ENCODE assay signal across 32 cellular contexts in the genomic region with DNA sequence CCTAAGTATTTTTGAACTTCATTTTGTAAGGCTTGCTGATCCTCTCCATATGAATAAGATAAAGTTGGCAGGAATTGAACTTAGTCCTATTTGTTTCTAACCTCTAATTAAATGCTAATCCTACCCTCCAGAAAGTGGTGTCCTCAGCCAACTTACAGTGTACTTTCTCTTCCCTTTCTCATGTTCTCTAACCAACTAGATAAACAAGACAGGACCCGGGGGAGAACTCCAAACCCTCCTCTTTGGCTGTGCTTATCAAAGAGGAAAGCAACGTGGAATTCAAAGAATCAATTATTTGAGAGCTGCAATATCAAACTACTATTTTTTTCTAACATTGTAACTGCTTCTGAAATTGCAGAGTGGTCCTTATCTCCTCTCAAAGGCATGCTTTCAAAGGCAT. TPM values are rescaled to one million over a fixed set of nuclear protein-coding genes. Genes with fewer than 3 reads are reported as not detected.
"Had no signal": no experiment of that assay in that cellular context is flagged by ENCODE, and none has a peak within 500 bp of the region (broad histone marks: within the 10 kb centered on the region; RNA-seq: fewer than 3 reads in every experiment).

No MANE protein-coding gene starts in this region.

- H3K4me3 Mint-ChIP-seq: activated CD4-positive, alpha-beta memory T cell treated with anti-CD3 and anti-CD28 coated beads, Interleukin-2, amount 10 ng/mL, durations not matched to agents 7 days and 5 days; activated CD4-positive, alpha-beta T cell treated with anti-CD3 and anti-CD28 coated beads, Interleukin-2, amount 10 ng/mL, durations not matched to agents 24 days and 14 days; activated T-cell treated with anti-CD3 and anti-CD28 coated beads, Interleukin-2, amount 50 U/mL, for 4 hours; activated T-helper 17 cell treated with anti-CD3 and anti-CD28 coated beads, Interleukin-2, amount 50 U/mL, for 72 hours; mesothelial cell of epicardium; naive B cell; stimulated activated memory B cell treated with anti-CD40 and anti-IgM and Interleukin-4, amounts not matched to agents 10 μg/mL and 1 μg/mL and 100 μg/mL, for 72 hours; stimulated activated naive CD8-positive, alpha-beta T cell treated with anti-CD3 and anti-CD28 coated beads, Interleukin-15, amount 100 ng/mL, for 72 hours had no signal

- H3K27me3 Mint-ChIP-seq: activated CD4-positive, alpha-beta memory T cell treated with anti-CD3 and anti-CD28 coated beads, Interleukin-2, amount 10 ng/mL, durations not matched to agents 7 days and 5 days; activated CD4-positive, alpha-beta T cell treated with anti-CD3 and anti-CD28 coated beads, Interleukin-2, amount 10 ng/mL, durations not matched to agents 24 days and 14 days; naive B cell; stimulated activated memory B cell treated with anti-CD40 and anti-IgM and Interleukin-4, amounts not matched to agents 10 μg/mL and 1 μg/mL and 100 μg/mL, for 72 hours; stimulated activated naive CD8-positive, alpha-beta T cell treated with anti-CD3 and anti-CD28 coated beads, Interleukin-15, amount 100 ng/mL, for 72 hours had no signal

- H3K4me1 Mint-ChIP-seq: activated CD4-positive, alpha-beta memory T cell treated with anti-CD3 and anti-CD28 coated beads, Interleukin-2, amount 10 ng/mL, durations not matched to agents 7 days and 5 days; activated CD4-positive, alpha-beta T cell treated with anti-CD3 and anti-CD28 coated beads, Interleukin-2, amount 10 ng/mL, durations not matched to agents 24 days and 14 days; activated T-helper 17 cell treated with anti-CD3 and anti-CD28 coated beads, Interleukin-2, amount 50 U/mL, for 72 hours; naive B cell; stimulated activated memory B cell treated with anti-CD40 and anti-IgM and Interleukin-4, amounts not matched to agents 10 μg/mL and 1 μg/mL and 100 μg/mL, for 72 hours; stimulated activated naive CD8-positive, alpha-beta T cell treated with anti-CD3 and anti-CD28 coated beads, Interleukin-15, amount 100 ng/mL, for 72 hours had no signal

- H3K36me3 Mint-ChIP-seq: mesothelial cell of epicardium; naive B cell; stimulated activated memory B cell treated with anti-CD40 and anti-IgM and Interleukin-4, amounts not matched to agents 10 μg/mL and 1 μg/mL and 100 μg/mL, for 72 hours had no signal

- H3K27ac Mint-ChIP-seq: activated CD4-positive, alpha-beta memory T cell treated with anti-CD3 and anti-CD28 coated beads, Interleukin-2, amount 10 ng/mL, durations not matched to agents 7 days and 5 days; activated CD4-positive, alpha-beta T cell treated with anti-CD3 and anti-CD28 coated beads, Interleukin-2, amount 10 ng/mL, durations not matched to agents 24 days and 14 days; activated T-helper 17 cell treated with anti-CD3 and anti-CD28 coated beads, Interleukin-2, amount 50 U/mL, for 72 hours; naive B cell; stimulated activated memory B cell treated with anti-CD40 and anti-IgM and Interleukin-4, amounts not matched to agents 10 μg/mL and 1 μg/mL and 100 μg/mL, for 72 hours; stimulated activated naive CD8-positive, alpha-beta T cell treated with anti-CD3 and anti-CD28 coated beads, Interleukin-15, amount 100 ng/mL, for 72 hours had no signal

- DNase-seq: activated CD4-positive, alpha-beta memory T cell treated with anti-CD3 and anti-CD28 coated beads, Interleukin-2, amount 10 ng/mL, durations not matched to agents 7 days and 5 days; activated CD4-positive, alpha-beta T cell treated with anti-CD3 and anti-CD28 coated beads, Interleukin-2, amount 10 ng/mL, durations not matched to agents 24 days and 14 days; activated CD8-positive, alpha-beta memory T cell treated with anti-CD3 and anti-CD28 coated beads, Interleukin-2, amount 50 U/mL, for 48 hours; activated gamma-delta T cell treated with Interleukin-2 at 50 U/mL for 16 hours; activated naive CD4-positive, alpha-beta T cell treated with anti-CD3 and anti-CD28 coated beads, Interleukin-2, amount 50 U/mL, for 16 hours; activated T-cell treated with anti-CD3 and anti-CD28 coated beads, Interleukin-2, amount 50 U/mL, for 4 hours; amniotic stem cell; central memory CD4-positive, alpha-beta T cell; heart right ventricle; naive B cell; pancreas; sigmoid colon; small intestine; stimulated activated CD4-positive, alpha-beta T cell treated with anti-CD3 and anti-CD28 coated beads, Interleukin-1b, Interleukin-23, amount 100 ng/mL, for 48 hours; stimulated activated CD4-positive, alpha-beta T cell treated with anti-CD3 and anti-CD28 coated beads, Interleukin-4, amount 100 ng/mL, for 4 hours; stimulated activated CD8-positive, alpha-beta memory T cell treated with anti-CD3 and anti-CD28 coated beads, Interleukin-4, amount 100 ng/mL, for 48 hours; stimulated activated naive CD8-positive, alpha-beta T cell treated with anti-CD3 and anti-CD28 coated beads, Interleukin-15, amount 100 ng/mL, for 72 hours; WERI-Rb-1 had no signal

- ATAC-seq: activated CD4-positive, CD25-positive, alpha-beta regulatory T cell treated with anti-CD3 and anti-CD28 coated beads, Interleukin-2, amount 50 U/mL, for 24 hours; activated T-cell treated with anti-CD3 and anti-CD28 coated beads, Interleukin-2, amount 50 U/mL, for 4 hours; activated T-helper 17 cell treated with anti-CD3 and anti-CD28 coated beads, Interleukin-2, amount 50 U/mL, for 72 hours; gastroesophageal sphincter; heart right ventricle; pancreas; stimulated activated memory B cell treated with anti-CD40 and anti-IgM and Interleukin-4, amounts not matched to agents 10 μg/mL and 1 μg/mL and 100 μg/mL, for 72 hours; stimulated activated naive CD8-positive, alpha-beta T cell treated with anti-CD3 and anti-CD28 coated beads, Interleukin-15, amount 100 ng/mL, for 72 hours had no signal

- H3K9me3 Mint-ChIP-seq: activated CD4-positive, alpha-beta T cell treated with anti-CD3 and anti-CD28 coated beads, Interleukin-2, amount 10 ng/mL, durations not matched to agents 24 days and 14 days; activated T-cell treated with anti-CD3 and anti-CD28 coated beads, Interleukin-2, amount 50 U/mL, for 4 hours had no signal

RNA-seq across cellular contexts. Expression of gene NRSN1, which starts 56.5 kb away (rescaled TPM):
- total RNA-seq: activated CD4-positive, alpha-beta memory T cell treated with anti-CD3 and anti-CD28 coated beads, Interleukin-2, amount 10 ng/mL, durations not matched to agents 7 days and 5 days; activated CD4-positive, alpha-beta T cell treated with anti-CD3 and anti-CD28 coated beads, Interleukin-2, amount 10 ng/mL, durations not matched to agents 24 days and 14 days; activated T-cell treated with anti-CD3 and anti-CD28 coated beads, Interleukin-2, amount 50 U/mL, for 4 hours; activated T-helper 17 cell treated with anti-CD3 and anti-CD28 coated beads, Interleukin-2, amount 50 U/mL, for 72 hours; astrocyte; breast epithelium; endothelial cell of umbilical vein; fibroblast of lung; fibroblast of villous mesenchyme; heart right ventricle; kidney epithelial cell; lower leg skin; tibial nerve; ureter had no signal
